Comparison of ENCODE assay signal across 9 cellular contexts in the genomic region with DNA sequence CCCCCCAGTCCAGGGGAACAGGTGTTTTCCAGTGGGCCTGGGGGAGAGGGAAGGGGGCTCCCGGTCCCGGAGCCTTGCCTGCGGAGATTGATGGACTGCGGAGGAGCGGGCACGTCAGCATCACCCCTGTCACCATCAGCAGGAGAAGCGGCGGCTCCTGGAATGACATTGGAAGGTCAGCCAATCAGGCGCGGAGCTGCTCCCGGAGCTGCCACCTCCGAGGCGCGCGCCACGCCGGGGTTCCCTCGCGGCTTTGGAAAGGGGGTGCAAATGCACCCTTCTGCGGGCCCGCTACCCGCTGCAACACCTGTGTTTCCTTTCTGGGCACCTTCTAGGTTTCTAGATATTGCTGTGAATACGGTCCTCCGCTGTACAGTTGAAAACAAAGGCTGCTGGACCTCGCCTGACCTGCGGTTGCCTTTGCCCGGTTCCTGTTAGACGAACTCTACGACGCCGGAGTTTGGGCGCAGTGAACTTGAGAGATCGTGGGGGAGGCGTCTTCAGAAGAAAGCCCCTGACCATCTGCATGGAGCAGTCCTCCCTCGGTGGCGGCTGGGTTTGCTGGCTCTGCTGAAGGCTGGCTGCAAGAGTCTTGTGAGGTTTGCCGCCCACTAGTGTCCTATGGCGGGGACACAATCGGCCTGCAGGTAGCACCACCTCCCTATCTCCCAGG. TPM values are rescaled to one million over a fixed set of nuclear protein-coding genes. Genes with fewer than 3 reads are reported as not detected.
DNase-seq lines count a peak whose midpoint lies in the region; ATAC-seq lines count a peak whose summit lies in the region.
"Had no signal": no experiment of that assay in that cellular context is flagged by ENCODE, and none has a peak within 500 bp of the region (broad histone marks: within the 10 kb centered on the region; RNA-seq: fewer than 3 reads in every experiment).

No MANE protein-coding gene starts in this region.

- H3K36me3 Mint-ChIP-seq in activated naive CD4-positive, alpha-beta T cell treated with anti-CD3 and anti-CD28 coated beads for 36 hours (ENCODE audit: low read depth) = no peaks in the 10 kb centered on the region

- H3K9me3 ChIP-seq in NT2/D1 (ENCODE audit: insufficient read depth, low read length) (no peaks in the 10 kb centered on the region), subcutaneous abdominal adipose tissue (ENCODE audit: control insufficient read depth in 5 of 5, low read length in 5 of 5) (no peaks in the 10 kb centered on the region)
- H3K9me3 ChIP-seq: mucosa of descending colon had no signal

- intact Hi-C loops in activated naive CD4-positive, alpha-beta T cell treated with anti-CD3 and anti-CD28 coated beads for 36 hours (cut with micrococcal nuclease) = no loop called here

- peaks cover 3% of the 10 kb centered on the region for H3K4me1 ChIP-seq in NT2/D1 (ENCODE audit: insufficient read depth, insufficient read length)
- H3K4me1 ChIP-seq in subcutaneous abdominal adipose tissue (ENCODE audit: control insufficient read depth in 5 of 5, insufficient read depth in 5 of 5, low read length in 5 of 5) = peaks cover 0 to 8% (median 0%) of the 10 kb centered on the region in 5 donors

- CTCF ChIA-PET in activated naive CD4-positive, alpha-beta T cell treated with anti-CD3 and anti-CD28 coated beads for 36 hours (lab: Charles Lee) = no interaction called here

- H3K36me3 ChIP-seq in NT2/D1 (ENCODE audit: insufficient read depth, insufficient read length, low read length) (no peaks in the 10 kb centered on the region), subcutaneous abdominal adipose tissue (ENCODE audit: control insufficient read depth in 5 of 5, insufficient read depth in 5 of 5, low read length in 5 of 5) (no peaks in the 10 kb centered on the region)

- H3K27me3 ChIP-seq in NT2/D1 (ENCODE audit: insufficient read depth, insufficient read length) (peaks cover 44% of the 10 kb centered on the region), subcutaneous abdominal adipose tissue (ENCODE audit: control insufficient read depth in 5 of 5, insufficient read depth in 4 of 5, low read length in 5 of 5) (peaks cover 18 to 28% (median 22%) of the 10 kb centered on the region in 5 donors)

- DNase-seq in activated naive CD4-positive, alpha-beta T cell treated with anti-CD3 and anti-CD28 coated beads for 36 hours = peak; percentile 7
- no peak for DNase-seq in activated naive CD4-positive, alpha-beta T cell (lab: John Stamatoyannopoulos, UW)
- DNase-seq in NT2/D1 (ENCODE audit: low read depth, low spot score) (peak; percentile 82), hypothalamus (lab: John Stamatoyannopoulos, UW) (peak in 45 of 51 donors; percentile 12 to 83 (median 58))

- peaks cover 5% of the 10 kb centered on the region for H3K4me1 Mint-ChIP-seq in activated naive CD4-positive, alpha-beta T cell treated with anti-CD3 and anti-CD28 coated beads for 36 hours (ENCODE audit: low read depth)

- H3K4me3 ChIP-seq in NT2/D1 (ENCODE audit: insufficient read length, low read depth) (peak overlapping the region; percentile 57), subcutaneous abdominal adipose tissue (ENCODE audit: low read depth in 1 of 5, low read length in 5 of 5) (peak overlapping the region in 4 of 5 donors; percentile 7 to 55 (median 18))
- H3K4me3 ChIP-seq: mucosa of descending colon had no signal

- H3K27ac Mint-ChIP-seq in activated naive CD4-positive, alpha-beta T cell treated with anti-CD3 and anti-CD28 coated beads for 36 hours = no peak overlapping the region

- no peak for ATAC-seq in GM18858 (IDR thresholded peaks at IDR 0.05; ENCODE audit: unreplicated experiment)
- no peak for ATAC-seq in HG03520 (IDR thresholded peaks at IDR 0.05; ENCODE audit: unreplicated experiment)
- no peak for ATAC-seq in GM18868 (IDR thresholded peaks at IDR 0.05; ENCODE audit: unreplicated experiment)
- ATAC-seq: mucosa of descending colon had no signal

- H3K9me3 Mint-ChIP-seq in activated naive CD4-positive, alpha-beta T cell treated with anti-CD3 and anti-CD28 coated beads for 36 hours = no peaks in the 10 kb centered on the region

- H3K4me3 Mint-ChIP-seq in activated naive CD4-positive, alpha-beta T cell treated with anti-CD3 and anti-CD28 coated beads for 36 hours = no peak overlapping the region

- H3K9ac ChIP-seq in NT2/D1 (ENCODE audit: insufficient read length, low read depth) = peak overlapping the region; percentile 75
- no peak overlapping the region for H3K9ac ChIP-seq in subcutaneous abdominal adipose tissue (ENCODE audit: low read length in 5 of 5)

- H3K27ac ChIP-seq in subcutaneous abdominal adipose tissue (ENCODE audit: low read depth, low read length) = no peak overlapping the region

- peaks cover 53% of the 10 kb centered on the region for H3K27me3 Mint-ChIP-seq in activated naive CD4-positive, alpha-beta T cell treated with anti-CD3 and anti-CD28 coated beads for 36 hours (ENCODE audit: low read depth)

RNA-seq across cellular contexts. Expression of a gene that starts 5.3 kb away (rescaled TPM):
- total RNA-seq in activated naive CD4-positive, alpha-beta T cell treated with anti-CD3 and anti-CD28 coated beads for 36 hours = not detected

Comparison
In these comparisons a context has a peak if more than half of its experiments do, and no peak if none do; other contexts are left out.
1. DNase-seq: peak in activated naive CD4-positive, alpha-beta T cell treated with anti-CD3 and anti-CD28 coated beads for 36 hours (single experiment), NT2/D1 (single experiment) and hypothalamus (45 of 51); none in activated naive CD4-positive, alpha-beta T cell (0 of 4).